Comparison of ENCODE assay signal across 24 cellular contexts in genomic region chr3:172542089-172542488, GRCh38. TPM values are rescaled to one million over a fixed set of nuclear protein-coding genes. Genes with fewer than 3 reads are reported as not detected.
A peak's percentile ranks its signal among the peaks of the same experiment; 100 is the strongest.
DNase-seq lines count a peak whose midpoint lies in the region; ATAC-seq and TF ChIP-seq lines count a peak whose summit lies in the region.
"Had no signal": no experiment of that assay in that cellular context is flagged by ENCODE, and none has a peak within 500 bp of the region (broad histone marks: within the 10 kb centered on the region; RNA-seq: fewer than 3 reads in every experiment).

No MANE protein-coding gene starts in this region.

- H3K27ac Mint-ChIP-seq in Calu3 (ENCODE audit: unreplicated experiment) = peak overlapping the region; percentile 74
- H3K27ac Mint-ChIP-seq: activated naive CD8-positive, alpha-beta T cell treated with anti-CD3 and anti-CD28 coated beads for 36 hours; activated T-helper 2 cell treated with anti-CD3 and anti-CD28 coated beads, Interferon-gamma antibody, Interleukin-2, Interleukin-4, amounts not matched to agents 10 μg/mL and 5 μg/mL and 100 μg/mL, durations not matched to agents 14 hours and 24 hours and 36 hours; CD4-positive, alpha-beta memory T cell; stimulated activated naive CD8-positive, alpha-beta T cell treated with anti-CD3 and anti-CD28 coated beads, Interleukin-15, amount 100 ng/mL, for 72 hours had no signal

- peaks cover 3% of the 10 kb centered on the region for H3K9me3 Mint-ChIP-seq in Calu3 (ENCODE audit: low read depth, unreplicated experiment)
- H3K9me3 Mint-ChIP-seq: activated naive CD8-positive, alpha-beta T cell treated with anti-CD3 and anti-CD28 coated beads for 36 hours; CD4-positive, alpha-beta memory T cell; effector memory CD8-positive, alpha-beta T cell; naive thymus-derived CD4-positive, alpha-beta T cell had no signal

- CTCF ChIA-PET in Calu3 (lab: Charles Lee) (interaction anchor here (1.4 to 1.9 kb wide), 2 partner anchors 54 to 117 kb away, joined by 3 to 11 read pairs; no protein-coding TSS in a partner anchor), RWPE1 (lab: Yijun Ruan, JAX) (interaction anchor here (0.7 kb wide), 1 partner anchor 54 kb away, joined by 3 read pairs; no protein-coding TSS in a partner anchor)

- H3K4me1 ChIP-seq in esophagus muscularis mucosa (peaks cover 13 to 41% (median 24%) of the 10 kb centered on the region in 4 donors), subcutaneous abdominal adipose tissue (ENCODE audit: control insufficient read depth in 5 of 5, insufficient read depth in 5 of 5, low read length in 5 of 5) (peaks cover 0 to 23% (median 13%) of the 10 kb centered on the region in 5 donors)

- no peak for TF ChIP-seq CTCF in Calu3 (IDR thresholded peaks at IDR 0.05; ENCODE audit: unreplicated experiment)
- no peak for TF ChIP-seq CTCF in RWPE1 (conservative IDR thresholded peaks at IDR 0.05; ENCODE audit: low read depth)
- no peak for TF ChIP-seq CTCF in esophagus muscularis mucosa (IDR thresholded peaks at IDR 0.05)

- H3K9me3 ChIP-seq in esophagus muscularis mucosa (no peaks in the 10 kb centered on the region), subcutaneous abdominal adipose tissue (ENCODE audit: control insufficient read depth in 5 of 5, low read length in 5 of 5) (no peaks in the 10 kb centered on the region)

- no peak for DNase-seq in Calu3
- DNase-seq in RWPE1 (ENCODE audit: low spot score) = no peak
- DNase-seq in esophagus muscularis mucosa (ENCODE audit: extremely low spot score) = no peak
- DNase-seq in HUDEP-2 (lab: John Stamatoyannopoulos, UW; ENCODE audit: unreplicated experiment in 76 of 76) = no peak
- DNase-seq: activated CD8-positive, alpha-beta memory T cell treated with anti-CD3 and anti-CD28 coated beads, Interleukin-2, amount 50 U/mL, for 4 hours; activated naive CD8-positive, alpha-beta T cell treated with anti-CD3 and anti-CD28 coated beads for 36 hours; brain microvascular endothelial cell; CD4-positive, alpha-beta memory T cell; DMS153; effector memory CD8-positive, alpha-beta T cell; GDM1; naive thymus-derived CD4-positive, alpha-beta T cell; NCI-H1105 treated with DMSO at 0.1 percent for 48 hours; NCI-H2029 treated with DMSO at 0.1 percent for 48 hours; NCI-H345; PC-3; stimulated activated naive CD8-positive, alpha-beta T cell treated with anti-CD3 and anti-CD28 coated beads, Interleukin-15, amount 100 ng/mL, for 72 hours; T-helper 2 cell had no signal

- no peak for TF ChIP-seq EP300 in esophagus muscularis mucosa (IDR thresholded peaks at IDR 0.05)

- TF ChIP-seq POLR2A in esophagus muscularis mucosa (IDR thresholded peaks at IDR 0.05; ENCODE audit: low read depth) = no peak

- POLR2A ChIA-PET in RWPE1 (lab: Yijun Ruan, JAX; ENCODE audit: low non-redundant PET) = no interaction called here

- H3K4me3 Mint-ChIP-seq in Calu3 (ENCODE audit: low read depth, unreplicated experiment) = no peak overlapping the region
- H3K4me3 Mint-ChIP-seq: activated naive CD8-positive, alpha-beta T cell treated with anti-CD3 and anti-CD28 coated beads for 36 hours; CD4-positive, alpha-beta memory T cell; effector memory CD8-positive, alpha-beta T cell; naive thymus-derived CD4-positive, alpha-beta T cell; stimulated activated naive CD8-positive, alpha-beta T cell treated with anti-CD3 and anti-CD28 coated beads, Interleukin-15, amount 100 ng/mL, for 72 hours had no signal

- ATAC-seq in HG02571 (IDR thresholded peaks at IDR 0.05; ENCODE audit: unreplicated experiment) (no peak), GM19023 (IDR thresholded peaks at IDR 0.05; ENCODE audit: unreplicated experiment) (no peak), HG02973 (IDR thresholded peaks at IDR 0.05; ENCODE audit: unreplicated experiment) (no peak)
- ATAC-seq: effector memory CD8-positive, alpha-beta T cell; naive thymus-derived CD4-positive, alpha-beta T cell; stimulated activated naive CD8-positive, alpha-beta T cell treated with anti-CD3 and anti-CD28 coated beads, Interleukin-15, amount 100 ng/mL, for 72 hours had no signal

- H3K27me3 ChIP-seq in esophagus muscularis mucosa = no peaks in the 10 kb centered on the region
- no peaks in the 10 kb centered on the region for H3K27me3 ChIP-seq in subcutaneous abdominal adipose tissue (ENCODE audit: control insufficient read depth in 5 of 5, insufficient read depth in 4 of 5, low read length in 5 of 5)
- H3K27me3 ChIP-seq: brain microvascular endothelial cell had no signal

- peaks cover 39% of the 10 kb centered on the region for H3K4me1 Mint-ChIP-seq in Calu3 (ENCODE audit: low read depth, unreplicated experiment)

- H3K27ac ChIP-seq in RWPE1 = peak overlapping the region; percentile 47; the same call in 1 of the 2 replicates
- peak overlapping the region; percentile 31 to 72 (median 65) for H3K27ac ChIP-seq in esophagus muscularis mucosa (replicated peaks in 1 of 4)
- peak overlapping the region; percentile 65 for H3K27ac ChIP-seq in subcutaneous abdominal adipose tissue (ENCODE audit: low read depth, low read length)

- peaks cover 16% of the 10 kb centered on the region for H3K36me3 Mint-ChIP-seq in Calu3 (ENCODE audit: insufficient read depth, unreplicated experiment)
- H3K36me3 Mint-ChIP-seq: CD4-positive, alpha-beta memory T cell had no signal

- H3K9ac ChIP-seq in subcutaneous abdominal adipose tissue (ENCODE audit: low read length in 5 of 5) = no peak overlapping the region

- no TSS peak for BruUV-seq in Calu3 (replicated peaks; lab: Mats Ljungman, UMichigan)

- H3K36me3 ChIP-seq in esophagus muscularis mucosa = no peaks in the 10 kb centered on the region
- H3K36me3 ChIP-seq in subcutaneous abdominal adipose tissue (ENCODE audit: control insufficient read depth in 5 of 5, insufficient read depth in 5 of 5, low read length in 5 of 5) = no peaks in the 10 kb centered on the region
- H3K36me3 ChIP-seq: brain microvascular endothelial cell had no signal

- no peak overlapping the region for H3K4me3 ChIP-seq in esophagus muscularis mucosa
- no peak overlapping the region for H3K4me3 ChIP-seq in subcutaneous abdominal adipose tissue (ENCODE audit: low read depth in 1 of 5, low read length in 5 of 5)

- intact Hi-C loops in Calu3 (cut with micrococcal nuclease; ENCODE audit: unreplicated experiment) = no loop called here
- intact Hi-C loops in esophagus muscularis mucosa (cut with DNase I) = no loop called here

- H3K27me3 Mint-ChIP-seq in Calu3 (ENCODE audit: unreplicated experiment) = no peaks in the 10 kb centered on the region
- H3K27me3 Mint-ChIP-seq: activated naive CD8-positive, alpha-beta T cell treated with anti-CD3 and anti-CD28 coated beads for 36 hours; CD4-positive, alpha-beta memory T cell; effector memory CD8-positive, alpha-beta T cell; naive thymus-derived CD4-positive, alpha-beta T cell; stimulated activated naive CD8-positive, alpha-beta T cell treated with anti-CD3 and anti-CD28 coated beads, Interleukin-15, amount 100 ng/mL, for 72 hours had no signal

RNA-seq across cellular contexts. Expression of gene TNFSF10, which starts 18.9 kb away (rescaled TPM):
- total RNA-seq in Calu3 (2022) (41.4 and 58.7 TPM in 2 replicates), esophagus muscularis mucosa (10 to 100 TPM; 23.3 to 31.4 (median 27.7) TPM)
- total RNA-seq: SK-MEL-5 had no signal
